1 cellular context compared by ENCODE assay signal in the genomic region with DNA sequence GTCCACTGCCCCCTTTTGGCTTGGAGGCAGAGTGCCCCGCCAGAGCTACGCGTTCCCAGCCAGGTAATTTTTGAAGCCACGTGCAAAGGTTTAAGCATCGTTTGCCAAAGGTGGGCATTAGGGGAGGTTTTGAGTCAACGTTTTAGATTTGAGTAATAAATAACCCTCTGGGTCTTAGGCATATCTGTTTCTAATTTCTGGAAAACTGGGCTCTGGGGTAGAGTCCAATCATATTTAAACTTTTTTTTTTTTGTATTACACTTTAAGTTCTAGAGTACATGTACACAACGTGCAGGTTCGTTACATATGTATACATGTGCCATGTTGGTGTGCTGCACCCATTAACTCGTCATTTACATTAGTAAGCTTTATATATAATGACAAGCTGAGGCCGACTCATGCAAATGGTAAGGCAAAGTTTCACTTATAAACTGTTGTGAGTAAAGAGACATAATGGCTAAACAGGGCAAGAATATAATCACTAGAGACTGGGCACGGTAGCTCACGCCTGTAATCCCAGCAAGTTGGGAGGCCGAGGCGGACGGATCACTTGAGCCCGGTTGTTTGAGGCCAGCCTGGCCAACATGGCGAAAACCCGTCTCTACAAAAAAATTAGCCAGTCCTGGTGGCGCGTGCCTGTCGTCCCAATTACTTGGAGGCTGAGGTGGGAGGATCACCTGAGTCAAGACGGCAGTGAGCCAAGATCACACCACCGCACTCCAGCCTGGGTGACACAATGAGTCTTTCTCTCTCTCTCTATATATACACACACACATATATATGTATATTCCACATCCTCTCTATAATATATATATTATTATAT.
TF ChIP-seq lines count a peak whose summit lies in the region.

No MANE protein-coding gene starts in this region.

TF ChIP-seq in HepG2, 621 proteins besides CTCF, POLR2A, EP300 and RAD21 (continued from another document and continues in another):
- TF ChIP-seq, protein P1, sequence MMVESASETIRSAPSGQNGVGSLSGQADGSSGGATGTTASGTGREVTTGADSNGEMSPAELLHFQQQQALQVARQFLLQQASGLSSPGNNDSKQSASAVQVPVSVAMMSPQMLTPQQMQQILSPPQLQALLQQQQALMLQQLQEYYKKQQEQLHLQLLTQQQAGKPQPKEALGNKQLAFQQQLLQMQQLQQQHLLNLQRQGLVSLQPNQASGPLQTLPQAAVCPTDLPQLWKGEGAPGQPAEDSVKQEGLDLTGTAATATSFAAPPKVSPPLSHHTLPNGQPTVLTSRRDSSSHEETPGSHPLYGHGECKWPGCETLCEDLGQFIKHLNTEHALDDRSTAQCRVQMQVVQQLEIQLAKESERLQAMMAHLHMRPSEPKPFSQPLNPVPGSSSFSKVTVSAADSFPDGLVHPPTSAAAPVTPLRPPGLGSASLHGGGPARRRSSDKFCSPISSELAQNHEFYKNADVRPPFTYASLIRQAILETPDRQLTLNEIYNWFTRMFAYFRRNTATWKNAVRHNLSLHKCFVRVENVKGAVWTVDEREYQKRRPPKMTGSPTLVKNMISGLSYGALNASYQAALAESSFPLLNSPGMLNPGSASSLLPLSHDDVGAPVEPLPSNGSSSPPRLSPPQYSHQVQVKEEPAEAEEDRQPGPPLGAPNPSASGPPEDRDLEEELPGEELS (CRISPR knock-in tag; IDR thresholded peaks at IDR 0.05) = 0 out of 2 replicates have a peak, but pooled peaks have one; percentile 22
- TF ChIP-seq, protein P2, sequence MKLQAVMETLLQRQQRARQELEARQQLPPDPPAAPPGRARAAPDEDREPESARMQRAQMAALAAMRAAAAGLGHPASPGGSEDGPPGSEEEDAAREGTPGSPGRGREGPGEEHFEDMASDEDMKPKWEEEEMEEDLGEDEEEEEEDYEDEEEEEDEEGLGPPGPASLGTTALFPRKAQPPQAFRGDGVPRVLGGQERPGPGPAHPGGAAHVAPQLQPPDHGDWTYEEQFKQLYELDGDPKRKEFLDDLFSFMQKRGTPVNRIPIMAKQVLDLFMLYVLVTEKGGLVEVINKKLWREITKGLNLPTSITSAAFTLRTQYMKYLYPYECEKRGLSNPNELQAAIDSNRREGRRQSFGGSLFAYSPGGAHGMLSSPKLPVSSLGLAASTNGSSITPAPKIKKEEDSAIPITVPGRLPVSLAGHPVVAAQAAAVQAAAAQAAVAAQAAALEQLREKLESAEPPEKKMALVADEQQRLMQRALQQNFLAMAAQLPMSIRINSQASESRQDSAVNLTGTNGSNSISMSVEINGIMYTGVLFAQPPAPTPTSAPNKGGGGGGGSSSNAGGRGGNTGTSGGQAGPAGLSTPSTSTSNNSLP (IDR thresholded peaks at IDR 0.05; ENCODE audit: low read depth, low read length) = 0 out of 2 replicates have a peak, but pooled peaks have one; percentile 10
- no peak for TF ChIP-seq ZNF121 (CRISPR knock-in tag; IDR thresholded peaks at IDR 0.05)
- TF ChIP-seq, protein P3, sequence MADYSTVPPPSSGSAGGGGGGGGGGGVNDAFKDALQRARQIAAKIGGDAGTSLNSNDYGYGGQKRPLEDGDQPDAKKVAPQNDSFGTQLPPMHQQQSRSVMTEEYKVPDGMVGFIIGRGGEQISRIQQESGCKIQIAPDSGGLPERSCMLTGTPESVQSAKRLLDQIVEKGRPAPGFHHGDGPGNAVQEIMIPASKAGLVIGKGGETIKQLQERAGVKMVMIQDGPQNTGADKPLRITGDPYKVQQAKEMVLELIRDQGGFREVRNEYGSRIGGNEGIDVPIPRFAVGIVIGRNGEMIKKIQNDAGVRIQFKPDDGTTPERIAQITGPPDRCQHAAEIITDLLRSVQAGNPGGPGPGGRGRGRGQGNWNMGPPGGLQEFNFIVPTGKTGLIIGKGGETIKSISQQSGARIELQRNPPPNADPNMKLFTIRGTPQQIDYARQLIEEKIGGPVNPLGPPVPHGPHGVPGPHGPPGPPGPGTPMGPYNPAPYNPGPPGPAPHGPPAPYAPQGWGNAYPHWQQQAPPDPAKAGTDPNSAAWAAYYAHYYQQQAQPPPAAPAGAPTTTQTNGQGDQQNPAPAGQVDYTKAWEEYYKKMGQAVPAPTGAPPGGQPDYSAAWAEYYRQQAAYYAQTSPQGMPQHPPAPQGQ (CRISPR knock-in tag; IDR thresholded peaks at IDR 0.05; ENCODE audit: borderline replicate concordance) = no peak
- TF ChIP-seq SMC3 (IDR thresholded peaks at IDR 0.05; ENCODE audit: low read length) = peak; percentile 17; the same call in 1 of the 2 replicates
- TF ChIP-seq DNMT3B (CRISPR knock-in tag; conservative IDR thresholded peaks at IDR 0.05) = no peak
- TF ChIP-seq, protein P4, sequence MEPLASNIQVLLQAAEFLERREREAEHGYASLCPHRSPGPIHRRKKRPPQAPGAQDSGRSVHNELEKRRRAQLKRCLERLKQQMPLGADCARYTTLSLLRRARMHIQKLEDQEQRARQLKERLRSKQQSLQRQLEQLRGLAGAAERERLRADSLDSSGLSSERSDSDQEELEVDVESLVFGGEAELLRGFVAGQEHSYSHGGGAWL (CRISPR knock-in tag; IDR thresholded peaks at IDR 0.05) = no peak
- no peak for TF ChIP-seq ZNF17 (CRISPR knock-in tag; IDR thresholded peaks at IDR 0.05)
- TF ChIP-seq SNAPC2 (CRISPR knock-in tag; IDR thresholded peaks at IDR 0.05) = no peak
- TF ChIP-seq ZNF691 (CRISPR knock-in tag; IDR thresholded peaks at IDR 0.05; ENCODE audit: borderline replicate concordance, low read depth) = no peak
- no peak for TF ChIP-seq EED (CRISPR knock-in tag; IDR thresholded peaks at IDR 0.05)
- no peak for TF ChIP-seq EEA1 (CRISPR knock-in tag; IDR thresholded peaks at IDR 0.05; ENCODE audit: borderline replicate concordance)
- TF ChIP-seq ARID2 (CRISPR knock-in tag; IDR thresholded peaks at IDR 0.05; ENCODE audit: borderline replicate concordance) = no peak; the same call in 1 of the 2 replicates
- no peak for TF ChIP-seq NR1H2 (CRISPR knock-in tag; IDR thresholded peaks at IDR 0.05; ENCODE audit: borderline replicate concordance, low read depth)
- no peak for TF ChIP-seq CREBL2 (CRISPR knock-in tag; IDR thresholded peaks at IDR 0.05; ENCODE audit: borderline replicate concordance)
- TF ChIP-seq NFRKB (IDR thresholded peaks at IDR 0.05) = no peak
- TF ChIP-seq ZMYM4 (CRISPR knock-in tag; IDR thresholded peaks at IDR 0.05) = no peak
- no peak for TF ChIP-seq FOSL2 (CRISPR knock-in tag; IDR thresholded peaks at IDR 0.05)
- TF ChIP-seq E2F1 (CRISPR knock-in tag; IDR thresholded peaks at IDR 0.05) = no peak
- TF ChIP-seq, protein P5, sequence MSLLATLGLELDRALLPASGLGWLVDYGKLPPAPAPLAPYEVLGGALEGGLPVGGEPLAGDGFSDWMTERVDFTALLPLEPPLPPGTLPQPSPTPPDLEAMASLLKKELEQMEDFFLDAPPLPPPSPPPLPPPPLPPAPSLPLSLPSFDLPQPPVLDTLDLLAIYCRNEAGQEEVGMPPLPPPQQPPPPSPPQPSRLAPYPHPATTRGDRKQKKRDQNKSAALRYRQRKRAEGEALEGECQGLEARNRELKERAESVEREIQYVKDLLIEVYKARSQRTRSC (CRISPR knock-in tag; IDR thresholded peaks at IDR 0.05; ENCODE audit: low read depth) = no peak
- no peak for TF ChIP-seq REPIN1 (CRISPR knock-in tag; IDR thresholded peaks at IDR 0.05; ENCODE audit: borderline replicate concordance, low read depth)
- TF ChIP-seq NCOA5 (CRISPR knock-in tag; IDR thresholded peaks at IDR 0.05) = no peak
- no peak for TF ChIP-seq ZNF337 (CRISPR knock-in tag; IDR thresholded peaks at IDR 0.05; ENCODE audit: borderline replicate concordance, low read depth)
- TF ChIP-seq SOX13 (IDR thresholded peaks at IDR 0.05) = no peak
- 0 out of 4 replicates have a peak, but pooled peaks of 1 of the 2 experiments have one; percentile 31 for TF ChIP-seq SOX13 (CRISPR knock-in tag; conservative IDR thresholded peaks at IDR 0.05 in 1 of 2, IDR thresholded peaks at IDR 0.05 in 1 of 2)
- no peak for TF ChIP-seq ZNF816 (CRISPR knock-in tag; IDR thresholded peaks at IDR 0.05; ENCODE audit: borderline replicate concordance)
- TF ChIP-seq SIN3A (IDR thresholded peaks at IDR 0.05; ENCODE audit: borderline replicate concordance, low read depth, low read length) = peak; percentile 45; the same call in 1 of the 2 replicates
- TF ChIP-seq TFDP2 (CRISPR knock-in tag; IDR thresholded peaks at IDR 0.05) = peak; percentile 54; the same call in 1 of the 2 replicates
- no peak for TF ChIP-seq RARG (CRISPR knock-in tag; IDR thresholded peaks at IDR 0.05; ENCODE audit: low read depth)
- TF ChIP-seq, protein P6, sequence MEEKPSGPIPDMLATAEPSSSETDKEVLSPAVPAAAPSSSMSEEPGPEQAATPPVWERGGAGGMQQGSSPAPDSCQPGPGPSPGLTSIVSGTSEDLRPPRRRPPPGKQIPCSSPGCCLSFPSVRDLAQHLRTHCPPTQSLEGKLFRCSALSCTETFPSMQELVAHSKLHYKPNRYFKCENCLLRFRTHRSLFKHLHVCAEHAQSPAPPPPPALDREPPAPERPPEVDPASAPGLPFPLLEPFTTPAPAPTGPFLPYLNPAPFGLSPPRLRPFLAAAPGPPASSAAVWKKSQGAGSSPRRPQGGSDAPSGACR (CRISPR knock-in tag; IDR thresholded peaks at IDR 0.05) = no peak
- TF ChIP-seq PPARG (CRISPR knock-in tag; conservative IDR thresholded peaks at IDR 0.05) = no peak
- no peak for TF ChIP-seq HMG20A (CRISPR knock-in tag; IDR thresholded peaks at IDR 0.05; ENCODE audit: borderline replicate concordance)
- 0 out of 2 replicates have a peak, but pooled peaks have one; percentile 7 for TF ChIP-seq HOXA5 (CRISPR knock-in tag; IDR thresholded peaks at IDR 0.05)
- TF ChIP-seq ELF4 (CRISPR knock-in tag; IDR thresholded peaks at IDR 0.05; ENCODE audit: borderline replicate concordance) = no peak
- peak; percentile 55 for TF ChIP-seq BHLHE40 (IDR thresholded peaks at IDR 0.05; ENCODE audit: low read length)
- TF ChIP-seq ZBTB25 (CRISPR knock-in tag; IDR thresholded peaks at IDR 0.05) = no peak; the same call in 1 of the 2 replicates
- TF ChIP-seq HDAC2 (CRISPR knock-in tag; IDR thresholded peaks at IDR 0.05) = no peak
- TF ChIP-seq HOXD1 (CRISPR knock-in tag; IDR thresholded peaks at IDR 0.05) = no peak
- no peak for TF ChIP-seq PAF1 (CRISPR knock-in tag; IDR thresholded peaks at IDR 0.05)
- no peak for TF ChIP-seq ZNF180 (CRISPR knock-in tag; IDR thresholded peaks at IDR 0.05; ENCODE audit: borderline replicate concordance, low read depth)
- TF ChIP-seq MYC (CRISPR knock-in tag; IDR thresholded peaks at IDR 0.05; ENCODE audit: borderline replicate concordance) = 0 out of 2 replicates have a peak, but pooled peaks have one; percentile 79
- TF ChIP-seq NBN (conservative IDR thresholded peaks at IDR 0.05) = no peak
- TF ChIP-seq, protein P7, sequence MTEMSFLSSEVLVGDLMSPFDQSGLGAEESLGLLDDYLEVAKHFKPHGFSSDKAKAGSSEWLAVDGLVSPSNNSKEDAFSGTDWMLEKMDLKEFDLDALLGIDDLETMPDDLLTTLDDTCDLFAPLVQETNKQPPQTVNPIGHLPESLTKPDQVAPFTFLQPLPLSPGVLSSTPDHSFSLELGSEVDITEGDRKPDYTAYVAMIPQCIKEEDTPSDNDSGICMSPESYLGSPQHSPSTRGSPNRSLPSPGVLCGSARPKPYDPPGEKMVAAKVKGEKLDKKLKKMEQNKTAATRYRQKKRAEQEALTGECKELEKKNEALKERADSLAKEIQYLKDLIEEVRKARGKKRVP (CRISPR knock-in tag; IDR thresholded peaks at IDR 0.05) = no peak
- no peak for TF ChIP-seq AGO1 (IDR thresholded peaks at IDR 0.05; ENCODE audit: low read depth, low read length, poor library complexity, severe bottlenecking)
- no peak for TF ChIP-seq SP1 (IDR thresholded peaks at IDR 0.05)
- no peak for TF ChIP-seq SP1 (CRISPR knock-in tag; IDR thresholded peaks at IDR 0.05)
- TF ChIP-seq MAX (IDR thresholded peaks at IDR 0.05) = peak; percentile 77
- no peak for TF ChIP-seq ASH2L (IDR thresholded peaks at IDR 0.05; ENCODE audit: insufficient read length, low read depth, low read length)
- no peak for TF ChIP-seq ZBTB38 (CRISPR knock-in tag; IDR thresholded peaks at IDR 0.05)
- no peak for TF ChIP-seq ZFP36 (IDR thresholded peaks at IDR 0.05; ENCODE audit: borderline replicate concordance, low read depth, low read length, partially characterized antibody)
- no peak for TF ChIP-seq ZNF570 (CRISPR knock-in tag; IDR thresholded peaks at IDR 0.05; ENCODE audit: borderline replicate concordance)
- TF ChIP-seq ZNF780A (CRISPR knock-in tag; IDR thresholded peaks at IDR 0.05) = no peak
- 0 out of 2 replicates have a peak, but pooled peaks have one; percentile 36 for TF ChIP-seq ZKSCAN8 (CRISPR knock-in tag; IDR thresholded peaks at IDR 0.05; ENCODE audit: borderline replicate concordance)
- no peak for TF ChIP-seq ZNF282 (IDR thresholded peaks at IDR 0.05; ENCODE audit: partially characterized antibody)
